23 cellular contexts compared by ENCODE assay signal in genomic region chr16:49727611-49728010, GRCh38.
A peak's percentile ranks its signal among the peaks of the same experiment; 100 is the strongest.
DNase-seq lines count a peak whose midpoint lies in the region; ATAC-seq and TF ChIP-seq lines count a peak whose summit lies in the region.
"Had no signal": no experiment of that assay in that cellular context is flagged by ENCODE, and none has a peak within 500 bp of the region (broad histone marks: within the 10 kb centered on the region; RNA-seq: fewer than 3 reads in every experiment).

No MANE protein-coding gene starts in this region.

- H4K91ac ChIP-seq in neuronal stem cell (ENCODE audit: low read depth, low read length, poor library complexity), result no peak overlapping the region

- H3K14ac ChIP-seq in neuronal stem cell (ENCODE audit: low read length), result no peak overlapping the region

- H3K9me3 Mint-ChIP-seq in natural killer cell treated with Interleukin-12 subunit alpha and Interleukin-12 subunit beta and Interleukin-15 and Interleukin-18, amount 100 ng/mL, for 72 hours, result no peaks in the 10 kb centered on the region
- H3K9me3 Mint-ChIP-seq in natural killer cell, result no peaks in the 10 kb centered on the region
- H3K9me3 Mint-ChIP-seq in stimulated activated memory B cell treated with anti-CD40 and anti-IgM and Interleukin-4, amounts not matched to agents 10 μg/mL and 1 μg/mL and 100 μg/mL, for 72 hours, result peaks cover 10% of the 10 kb centered on the region

- TF ChIP-seq CTCF in natural killer cell (IDR thresholded peaks at IDR 0.05), result no peak

- H3K79me1 ChIP-seq in neuronal stem cell (ENCODE audit: low read depth, low read length), result peaks cover under 1% of the 10 kb centered on the region

- H4K8ac ChIP-seq in neuronal stem cell (ENCODE audit: low read depth, low read length), result no peak overlapping the region

- H3K27ac ChIP-seq in neuronal stem cell (replicated peaks; ENCODE audit: low read length), result no peak overlapping the region
- H3K27ac ChIP-seq: 22Rv1; A549; BLaER1 treated with 17β-estradiol and CSF1 and Interleukin-3, amounts not matched to agents 10 nM and 100 nM; C4-2B had no signal

- ATAC-seq in Right ventricle myocardium superior (ENCODE audit: poor library complexity), result no peak
- no peak for ATAC-seq in Right ventricle myocardium inferior
- peak; percentile 11 to 21 for ATAC-seq in natural killer cell treated with Interleukin-12 subunit alpha and Interleukin-12 subunit beta and Interleukin-15 and Interleukin-18, amount 100 ng/mL, for 72 hours
- no peak for ATAC-seq in natural killer cell
- ATAC-seq in stimulated activated memory B cell treated with anti-CD40 and anti-IgM and Interleukin-4, amounts not matched to agents 10 μg/mL and 1 μg/mL and 100 μg/mL, for 72 hours, result peak; percentile 28
- ATAC-seq: A549; CD8-positive, alpha-beta T cell had no signal

- no peak overlapping the region for H2BK15ac ChIP-seq in neuronal stem cell (ENCODE audit: low read length)

- H3K4me3 ChIP-seq in neuronal stem cell (ENCODE audit: low read length in 2 of 2), result no peak overlapping the region
- H3K4me3 ChIP-seq: A549; BLaER1 treated with 17β-estradiol and CSF1 and Interleukin-3, amounts not matched to agents 10 nM and 100 nM had no signal

- no peak overlapping the region for H2BK12ac ChIP-seq in neuronal stem cell (ENCODE audit: low read length)

- H3K4me1 ChIP-seq in neuronal stem cell (ENCODE audit: control insufficient read depth in 2 of 2, insufficient read depth in 1 of 2, low read depth in 1 of 2, low read length in 2 of 2), result no peaks in the 10 kb centered on the region
- H3K4me1 ChIP-seq: A549, Caco-2 had no signal

- H3K27me3 ChIP-seq in neuronal stem cell (ENCODE audit: control insufficient read depth in 3 of 3, insufficient read depth in 3 of 3, low read depth in 1 of 3, low read length in 3 of 3), result no peaks in the 10 kb centered on the region
- H3K27me3 ChIP-seq: BLaER1 treated with 17β-estradiol and CSF1 and Interleukin-3, amounts not matched to agents 10 nM and 100 nM had no signal

- no CpG with 5 or more reads among the region's 11 CpGs for WGBS in neuronal stem cell (ENCODE audit: extremely low coverage in 2 of 2, insufficient read length in 2 of 2, insufficient replicate concordance in 1 of 2), 2 donors

- peaks cover 15 to 88% of the 10 kb centered on the region in 2 donors for H3K36me3 ChIP-seq in neuronal stem cell (replicated peaks in 1 of 2; ENCODE audit: control insufficient read depth in 2 of 2, insufficient read depth in 2 of 2, low read length in 2 of 2)

- H3K4me3 Mint-ChIP-seq in natural killer cell treated with Interleukin-12 subunit alpha and Interleukin-12 subunit beta and Interleukin-15 and Interleukin-18, amount 100 ng/mL, for 72 hours, result no peak overlapping the region
- no peak overlapping the region for H3K4me3 Mint-ChIP-seq in natural killer cell
- no peak overlapping the region for H3K4me3 Mint-ChIP-seq in stimulated activated memory B cell treated with anti-CD40 and anti-IgM and Interleukin-4, amounts not matched to agents 10 μg/mL and 1 μg/mL and 100 μg/mL, for 72 hours
- H3K4me3 Mint-ChIP-seq: B cell; CD4-positive, alpha-beta T cell; CD8-positive, alpha-beta T cell had no signal

- H3K27ac Mint-ChIP-seq in natural killer cell treated with Interleukin-12 subunit alpha and Interleukin-12 subunit beta and Interleukin-15 and Interleukin-18, amount 100 ng/mL, for 72 hours, result no peak overlapping the region
- H3K27ac Mint-ChIP-seq in natural killer cell, result no peak overlapping the region
- H3K27ac Mint-ChIP-seq in stimulated activated memory B cell treated with anti-CD40 and anti-IgM and Interleukin-4, amounts not matched to agents 10 μg/mL and 1 μg/mL and 100 μg/mL, for 72 hours, result no peak overlapping the region
- H3K27ac Mint-ChIP-seq: B cell; CD4-positive, alpha-beta T cell; CD8-positive, alpha-beta T cell had no signal

- H2AFZ ChIP-seq in neuronal stem cell (ENCODE audit: low read length), result no peak overlapping the region

- no peak overlapping the region for H3K23ac ChIP-seq in neuronal stem cell (ENCODE audit: low read depth, low read length, poor library complexity)

- intact Hi-C loops in Right ventricle myocardium superior (cut with DNase I), result no loop called here
- intact Hi-C loops in Right ventricle myocardium inferior (cut with DNase I), result no loop called here
- intact Hi-C loops in natural killer cell (cut with micrococcal nuclease), result no loop called here

- no peak overlapping the region for H2AK5ac ChIP-seq in neuronal stem cell (ENCODE audit: low read depth, low read length)

- H3K4me1 Mint-ChIP-seq in natural killer cell treated with Interleukin-12 subunit alpha and Interleukin-12 subunit beta and Interleukin-15 and Interleukin-18, amount 100 ng/mL, for 72 hours (ENCODE audit: low read depth in 2 of 2), result no peaks in the 10 kb centered on the region
- H3K4me1 Mint-ChIP-seq in natural killer cell, result no peaks in the 10 kb centered on the region
- H3K4me1 Mint-ChIP-seq in stimulated activated memory B cell treated with anti-CD40 and anti-IgM and Interleukin-4, amounts not matched to agents 10 μg/mL and 1 μg/mL and 100 μg/mL, for 72 hours, result no peaks in the 10 kb centered on the region

- H3K18ac ChIP-seq in neuronal stem cell (ENCODE audit: low read length), result peak overlapping the region; percentile 60

- no peak overlapping the region for H3K9ac ChIP-seq in neuronal stem cell (ENCODE audit: low read depth, low read length, poor library complexity)
- H3K9ac ChIP-seq: BLaER1 treated with 17β-estradiol and CSF1 and Interleukin-3, amounts not matched to agents 10 nM and 100 nM had no signal

- H3K4me2 ChIP-seq in neuronal stem cell (ENCODE audit: insufficient read depth, low read length, poor library complexity, severe bottlenecking), result no peak overlapping the region
- H3K4me2 ChIP-seq: A549 had no signal

- peaks cover 12 to 27% of the 10 kb centered on the region in 2 donors for H3K9me3 ChIP-seq in neuronal stem cell (replicated peaks in 1 of 2; ENCODE audit: control insufficient read depth in 2 of 2, insufficient read depth in 1 of 2, low read depth in 1 of 2, low read length in 2 of 2)
- H3K9me3 ChIP-seq: Caco-2 had no signal

- H3K4ac ChIP-seq in neuronal stem cell (ENCODE audit: low read length), result no peak overlapping the region

- H2BK120ac ChIP-seq in neuronal stem cell (ENCODE audit: low read depth, low read length), result no peak overlapping the region

- DNase-seq in Right ventricle myocardium superior, result peak; percentile 24
- no peak for DNase-seq in Right ventricle myocardium inferior (ENCODE audit: missing footprints)
- DNase-seq in natural killer cell treated with Interleukin-12 subunit alpha and Interleukin-12 subunit beta and Interleukin-15 and Interleukin-18, amount 100 ng/mL, for 72 hours (ENCODE audit: low spot score), result no peak
- DNase-seq in natural killer cell, result no peak
- no peak for DNase-seq in neuronal stem cell (ENCODE audit: low spot score)
- DNase-seq in DMS79 treated with DMSO at 0.1 percent for 48 hours (lab: John Stamatoyannopoulos, UW), result no peak
- no peak for DNase-seq in D341Med (ENCODE audit: low spot score)
- DNase-seq: AML-193; Caco-2; Calu3; CD4-positive, alpha-beta T cell; CD8-positive, alpha-beta T cell; DMS 273 treated with DMSO at 0.1 percent for 48 hours; DMS153; DMS53; DMS79; GF-D8 had no signal

- H2BK5ac ChIP-seq in neuronal stem cell (ENCODE audit: low read length), result no peak overlapping the region

- H3K36me3 Mint-ChIP-seq in natural killer cell treated with Interleukin-12 subunit alpha and Interleukin-12 subunit beta and Interleukin-15 and Interleukin-18, amount 100 ng/mL, for 72 hours, result no peaks in the 10 kb centered on the region
- H3K36me3 Mint-ChIP-seq in natural killer cell, result no peaks in the 10 kb centered on the region
- no peaks in the 10 kb centered on the region for H3K36me3 Mint-ChIP-seq in stimulated activated memory B cell treated with anti-CD40 and anti-IgM and Interleukin-4, amounts not matched to agents 10 μg/mL and 1 μg/mL and 100 μg/mL, for 72 hours
- H3K36me3 Mint-ChIP-seq: CD8-positive, alpha-beta T cell had no signal

- H3K27me3 Mint-ChIP-seq in natural killer cell treated with Interleukin-12 subunit alpha and Interleukin-12 subunit beta and Interleukin-15 and Interleukin-18, amount 100 ng/mL, for 72 hours, result peaks cover 2 to 6% of the 10 kb centered on the region in 2 donors
- no peaks in the 10 kb centered on the region for H3K27me3 Mint-ChIP-seq in natural killer cell (ENCODE audit: low read depth in 2 of 2)
- no peaks in the 10 kb centered on the region for H3K27me3 Mint-ChIP-seq in stimulated activated memory B cell treated with anti-CD40 and anti-IgM and Interleukin-4, amounts not matched to agents 10 μg/mL and 1 μg/mL and 100 μg/mL, for 72 hours
- H3K27me3 Mint-ChIP-seq: B cell; CD4-positive, alpha-beta T cell had no signal

Comparison
In these comparisons a context has a peak if more than half of its experiments do, and no peak if none do; other contexts are left out.
1. ATAC-seq: peak in natural killer cell treated with Interleukin-12 subunit alpha and Interleukin-12 subunit beta and Interleukin-15 and Interleukin-18, amount 100 ng/mL, for 72 hours (2 of 2) and stimulated activated memory B cell treated with anti-CD40 and anti-IgM and Interleukin-4, amounts not matched to agents 10 μg/mL and 1 μg/mL and 100 μg/mL, for 72 hours (single experiment); none in Right ventricle myocardium superior (single experiment), Right ventricle myocardium inferior (single experiment) and natural killer cell (0 of 3).